13 cellular contexts compared by ENCODE assay signal in genomic region chr12:9761407-9761736, GRCh38. TPM values are rescaled to one million over a fixed set of nuclear protein-coding genes. Genes with fewer than 3 reads are reported as not detected.
DNase-seq lines count a peak whose midpoint lies in the region; ATAC-seq and TF ChIP-seq lines count a peak whose summit lies in the region.
"Had no signal": no experiment of that assay in that cellular context is flagged by ENCODE, and none has a peak within 500 bp of the region (broad histone marks: within the 10 kb centered on the region; RNA-seq: fewer than 3 reads in every experiment).

No MANE protein-coding gene starts in this region.

- peak overlapping the region; percentile 94 for H3K4me3 Mint-ChIP-seq in activated CD4-positive, alpha-beta T cell treated with anti-CD3 and anti-CD28 coated beads, Interleukin-2, amount 10 ng/mL, durations not matched to agents 24 days and 14 days
- peak overlapping the region; percentile 87 to 97 (median 93) for H3K4me3 Mint-ChIP-seq in T-cell
- H3K4me3 Mint-ChIP-seq in effector memory CD8-positive, alpha-beta T cell = peak overlapping the region; percentile 91 to 98
- H3K4me3 Mint-ChIP-seq in stimulated activated naive B cell treated with anti-CD40 and anti-IgM and Interleukin-4, amounts not matched to agents 10 μg/mL and 1 μg/mL and 100 μg/mL, for 72 hours = peak overlapping the region; percentile 88 to 91

- peaks cover 42% of the 10 kb centered on the region for H3K36me3 Mint-ChIP-seq in activated CD4-positive, alpha-beta T cell treated with anti-CD3 and anti-CD28 coated beads, Interleukin-2, amount 10 ng/mL, durations not matched to agents 24 days and 14 days (ENCODE audit: low read depth)
- H3K36me3 Mint-ChIP-seq in T-cell = peaks cover 16% of the 10 kb centered on the region
- H3K36me3 Mint-ChIP-seq in effector memory CD8-positive, alpha-beta T cell (ENCODE audit: insufficient read depth) = peaks cover 76% of the 10 kb centered on the region
- peaks cover 12 to 26% of the 10 kb centered on the region in 2 donors for H3K36me3 Mint-ChIP-seq in stimulated activated naive B cell treated with anti-CD40 and anti-IgM and Interleukin-4, amounts not matched to agents 10 μg/mL and 1 μg/mL and 100 μg/mL, for 72 hours

- H3K27ac Mint-ChIP-seq in activated CD4-positive, alpha-beta T cell treated with anti-CD3 and anti-CD28 coated beads, Interleukin-2, amount 10 ng/mL, durations not matched to agents 24 days and 14 days = peak overlapping the region; percentile 98
- peak overlapping the region; percentile 97 to 99 for H3K27ac Mint-ChIP-seq in T-cell
- H3K27ac Mint-ChIP-seq in effector memory CD8-positive, alpha-beta T cell = peak overlapping the region; percentile 96 to 100
- peak overlapping the region; percentile 94 for H3K27ac Mint-ChIP-seq in stimulated activated naive B cell treated with anti-CD40 and anti-IgM and Interleukin-4, amounts not matched to agents 10 μg/mL and 1 μg/mL and 100 μg/mL, for 72 hours

- peaks cover 45% of the 10 kb centered on the region for H3K4me1 Mint-ChIP-seq in activated CD4-positive, alpha-beta T cell treated with anti-CD3 and anti-CD28 coated beads, Interleukin-2, amount 10 ng/mL, durations not matched to agents 24 days and 14 days
- peaks cover 50 to 64% (median 57%) of the 10 kb centered on the region in 3 donors for H3K4me1 Mint-ChIP-seq in T-cell
- H3K4me1 Mint-ChIP-seq in effector memory CD8-positive, alpha-beta T cell (ENCODE audit: low read depth in 2 of 2) = peaks cover 42 to 57% of the 10 kb centered on the region in 2 donors
- peaks cover 30 to 54% of the 10 kb centered on the region in 2 donors for H3K4me1 Mint-ChIP-seq in stimulated activated naive B cell treated with anti-CD40 and anti-IgM and Interleukin-4, amounts not matched to agents 10 μg/mL and 1 μg/mL and 100 μg/mL, for 72 hours

- peak; percentile 41 to 47 (median 44) for ATAC-seq in T-cell (replicated peaks in 1 of 4)
- peak; percentile 38 for ATAC-seq in effector memory CD8-positive, alpha-beta T cell (replicated peaks)
- peak; percentile 7 to 16 for ATAC-seq in stimulated activated naive B cell treated with anti-CD40 and anti-IgM and Interleukin-4, amounts not matched to agents 10 μg/mL and 1 μg/mL and 100 μg/mL, for 72 hours (replicated peaks)
- no peak for ATAC-seq in HG03442 (IDR thresholded peaks at IDR 0.05; ENCODE audit: unreplicated experiment)
- ATAC-seq: left ventricle myocardium superior had no signal

- H3K36me3 ChIP-seq in vagina = no peaks in the 10 kb centered on the region
- H3K36me3 ChIP-seq: breast epithelium had no signal

- H3K9me3 ChIP-seq in vagina = no peaks in the 10 kb centered on the region
- H3K9me3 ChIP-seq: breast epithelium had no signal

- peaks cover 5% of the 10 kb centered on the region for H3K9me3 Mint-ChIP-seq in activated CD4-positive, alpha-beta T cell treated with anti-CD3 and anti-CD28 coated beads, Interleukin-2, amount 10 ng/mL, durations not matched to agents 24 days and 14 days
- peaks cover 0 to 3% (median 0%) of the 10 kb centered on the region in 3 donors for H3K9me3 Mint-ChIP-seq in T-cell
- no peaks in the 10 kb centered on the region for H3K9me3 Mint-ChIP-seq in effector memory CD8-positive, alpha-beta T cell
- H3K9me3 Mint-ChIP-seq in stimulated activated naive B cell treated with anti-CD40 and anti-IgM and Interleukin-4, amounts not matched to agents 10 μg/mL and 1 μg/mL and 100 μg/mL, for 72 hours = peaks cover 0 to 2% of the 10 kb centered on the region in 2 donors

- H3K27ac ChIP-seq in vagina = no peak overlapping the region
- H3K27ac ChIP-seq: breast epithelium had no signal

- peak; percentile 79 for DNase-seq in activated CD4-positive, alpha-beta T cell treated with anti-CD3 and anti-CD28 coated beads, Interleukin-2, amount 10 ng/mL, durations not matched to agents 24 days and 14 days
- DNase-seq in activated CD4-positive, alpha-beta T cell treated with anti-CD3 and anti-CD28 coated beads, Interleukin-2, amount 50 U/mL, for 1 hour = no peak
- DNase-seq in T-cell (peak in 6 of 34 experiments; percentile 29 to 48 (median 42)), C1 segment of cervical spinal cord (lab: John Stamatoyannopoulos, UW) (no peak), vagina (ENCODE audit: extremely low spot score in 2 of 2) (no peak)
- no peak for DNase-seq in effector memory CD8-positive, alpha-beta T cell
- DNase-seq in stimulated activated naive B cell treated with anti-CD40 and anti-IgM and Interleukin-4, amounts not matched to agents 10 μg/mL and 1 μg/mL and 100 μg/mL, for 72 hours = no peak
- DNase-seq: foreskin melanocyte, left ventricle myocardium superior, NCI-H187 had no signal

- TF ChIP-seq CTCF in vagina (IDR thresholded peaks at IDR 0.05) = no peak

- POLR2A ChIA-PET in T-cell (lab: Charles Lee) = interaction anchor here (0.6 to 4.1 kb wide), 30 partner anchors 8 to 1825 kb away, joined by 3 to 112 read pairs (median 7); partner anchors contain the start of genes CLEC2D (in 2 of the 2), CLEC2B (in 1 of the 2), GABARAPL1 (in 1 of the 2) and SLC2A3 (in 1 of the 2)

- H3K4me1 ChIP-seq in vagina = no peaks in the 10 kb centered on the region
- H3K4me1 ChIP-seq: breast epithelium had no signal

- peak in 1 of 2 donors; percentile 4 for TF ChIP-seq POLR2A in vagina (IDR thresholded peaks at IDR 0.05)

- CTCF ChIA-PET in T-cell (lab: Charles Lee) = interaction anchor here (0.8 to 8.4 kb wide), 13 partner anchors 9 to 113 kb away, joined by 3 to 101 read pairs (median 8); no protein-coding TSS in a partner anchor

- intact Hi-C loops in activated CD4-positive, alpha-beta T cell treated with anti-CD3 and anti-CD28 coated beads, Interleukin-2, amount 10 ng/mL, durations not matched to agents 24 days and 14 days (cut with micrococcal nuclease) = loop anchor here (1.0 kb wide), 4 partner anchors 20 to 108 kb away; partner anchors contain the start of genes CLEC2B and CLECL1
- intact Hi-C loops in vagina (cut with DNase I) = no loop called here

- H3K27me3 ChIP-seq in vagina = no peaks in the 10 kb centered on the region
- H3K27me3 ChIP-seq: breast epithelium had no signal

- H3K27me3 Mint-ChIP-seq in activated CD4-positive, alpha-beta T cell treated with anti-CD3 and anti-CD28 coated beads, Interleukin-2, amount 10 ng/mL, durations not matched to agents 24 days and 14 days = peaks cover 5% of the 10 kb centered on the region
- H3K27me3 Mint-ChIP-seq in T-cell = no peaks in the 10 kb centered on the region
- no peaks in the 10 kb centered on the region for H3K27me3 Mint-ChIP-seq in effector memory CD8-positive, alpha-beta T cell
- no peaks in the 10 kb centered on the region for H3K27me3 Mint-ChIP-seq in stimulated activated naive B cell treated with anti-CD40 and anti-IgM and Interleukin-4, amounts not matched to agents 10 μg/mL and 1 μg/mL and 100 μg/mL, for 72 hours

- no peak overlapping the region for H3K4me3 ChIP-seq in vagina
- H3K4me3 ChIP-seq: breast epithelium had no signal

RNA-seq across cellular contexts. Expression of gene CD69, which starts 0.7 kb away (rescaled TPM):
- total RNA-seq in activated CD4-positive, alpha-beta T cell treated with anti-CD3 and anti-CD28 coated beads, Interleukin-2, amount 10 ng/mL, durations not matched to agents 24 days and 14 days = 106 and 111 TPM in 2 replicates
- total RNA-seq in T-cell = 100 to 1,000 TPM in 2 of 5 donors, 10 to 100 TPM in 3; 36.7 to 746 (median 39.4) TPM
- total RNA-seq in vagina = 28.5 TPM
- total RNA-seq: A673 had no signal

RNA-seq across cellular contexts. Expression of gene CLECL1, which starts 28.5 kb away (rescaled TPM):
- total RNA-seq in activated CD4-positive, alpha-beta T cell treated with anti-CD3 and anti-CD28 coated beads, Interleukin-2, amount 10 ng/mL, durations not matched to agents 24 days and 14 days = 5.3 and 9.1 TPM in 2 replicates
- total RNA-seq in T-cell = 1 to 10 TPM; 1.1 to 4.4 (median 2.9) TPM
- not detected for total RNA-seq in vagina
- total RNA-seq: A673, left ventricle myocardium superior had no signal
